Comparison of ENCODE assay signal across 8 cellular contexts in genomic region chr19:10870955-10871603, GRCh38. TPM values are rescaled to one million over a fixed set of nuclear protein-coding genes. Genes with fewer than 3 reads are reported as not detected.
A peak's percentile ranks its signal among the peaks of the same experiment; 100 is the strongest.
DNase-seq lines count a peak whose midpoint lies in the region; ATAC-seq and TF ChIP-seq lines count a peak whose summit lies in the region.

Gene CARM1, plus strand, starts transcription at chr19:10871553. Its CDS starts 150 bp downstream, at chr19:10871703.

- peaks cover 34% of the 10 kb centered on the region for H3K4me1 Mint-ChIP-seq in activated CD4-positive, alpha-beta T cell treated with anti-CD3 and anti-CD28 coated beads, Interleukin-2, amount 10 ng/mL, durations not matched to agents 7 days and 5 days

- peak; percentile 82 for ATAC-seq in GM19372 (IDR thresholded peaks at IDR 0.05; ENCODE audit: low read depth, unreplicated experiment)
- peak; percentile 77 for ATAC-seq in HG03521 (IDR thresholded peaks at IDR 0.05; ENCODE audit: unreplicated experiment)
- ATAC-seq in left lobe of liver = peak; percentile 90

- peak within 1 kb of the TSS; percentile 77 for H3K4me3 Mint-ChIP-seq in activated CD4-positive, alpha-beta T cell treated with anti-CD3 and anti-CD28 coated beads, Interleukin-2, amount 10 ng/mL, durations not matched to agents 7 days and 5 days

- POLR2A ChIA-PET in activated CD4-positive, alpha-beta T cell treated with anti-CD3 and anti-CD28 coated beads, Interleukin-2, amount 10 ng/mL, durations not matched to agents 7 days and 5 days (lab: Charles Lee) = no interaction called here

- CTCF ChIA-PET in activated CD4-positive, alpha-beta T cell treated with anti-CD3 and anti-CD28 coated beads, Interleukin-2, amount 10 ng/mL, durations not matched to agents 7 days and 5 days (lab: Charles Lee) = interaction anchor here (0.5 to 2.9 kb wide), 21 partner anchors 8 to 1016 kb away, joined by 3 to 12 read pairs (median 3); partner anchors contain the start of genes C19orf38, DNM2 and TMED1

- peak within 1 kb of the TSS; percentile 88 for H3K27ac Mint-ChIP-seq in activated CD4-positive, alpha-beta T cell treated with anti-CD3 and anti-CD28 coated beads, Interleukin-2, amount 10 ng/mL, durations not matched to agents 7 days and 5 days

- H3K27me3 Mint-ChIP-seq in activated CD4-positive, alpha-beta T cell treated with anti-CD3 and anti-CD28 coated beads, Interleukin-2, amount 10 ng/mL, durations not matched to agents 7 days and 5 days = no peaks in the 10 kb centered on the region

- H3K27ac ChIP-seq in C4-2B = peak within 1 kb of the TSS; percentile 85
- peak within 1 kb of the TSS; percentile 68 to 96 for H3K27ac ChIP-seq in coronary artery

- DNase-seq in NCI-H69 (lab: John Stamatoyannopoulos, UW) (peak; percentile 100), coronary artery (ENCODE audit: low spot score) (peak; percentile 99), left lobe of liver (ENCODE audit: low spot score) (peak; percentile 100)
- DNase-seq in activated CD4-positive, alpha-beta T cell treated with anti-CD3 and anti-CD28 coated beads, Interleukin-2, amount 10 ng/mL, durations not matched to agents 7 days and 5 days = peak; percentile 99
- DNase-seq in stimulated activated CD4-positive, alpha-beta T cell treated with anti-CD3 and anti-CD28 coated beads, Interleukin-2, amount 100 ng/mL, for 24 hours = peak; percentile 99

- H3K36me3 Mint-ChIP-seq in activated CD4-positive, alpha-beta T cell treated with anti-CD3 and anti-CD28 coated beads, Interleukin-2, amount 10 ng/mL, durations not matched to agents 7 days and 5 days (ENCODE audit: low read depth) = peaks cover 9% of the 10 kb centered on the region

- H3K9me3 Mint-ChIP-seq in activated CD4-positive, alpha-beta T cell treated with anti-CD3 and anti-CD28 coated beads, Interleukin-2, amount 10 ng/mL, durations not matched to agents 7 days and 5 days = no peaks in the 10 kb centered on the region

- peak within 1 kb of the TSS; percentile 98 for H3K4me3 ChIP-seq in coronary artery

- TF ChIP-seq CTCF in C4-2B (conservative IDR thresholded peaks at IDR 0.05) (peak; percentile 93), coronary artery (IDR thresholded peaks at IDR 0.05) (peak; percentile 56)

RNA-seq across cellular contexts. Expression of gene CARM1, which starts in this region (rescaled TPM):
- 10 to 100 TPM; 32.4 to 34.3 TPM for total RNA-seq in activated CD4-positive, alpha-beta T cell treated with anti-CD3 and anti-CD28 coated beads, Interleukin-2, amount 10 ng/mL, durations not matched to agents 7 days and 5 days
- total RNA-seq in left lobe of liver = 16.5 TPM

Comparison
In these comparisons a context has a peak if more than half of its experiments do, and no peak if none do; other contexts are left out.
1. Peak in every context shown above with its lines: DNase-seq, ATAC-seq, H3K4me3 ChIP-seq and H3K27ac ChIP-seq.